ENCODE assay signal across 8 cellular contexts in the genomic region with DNA sequence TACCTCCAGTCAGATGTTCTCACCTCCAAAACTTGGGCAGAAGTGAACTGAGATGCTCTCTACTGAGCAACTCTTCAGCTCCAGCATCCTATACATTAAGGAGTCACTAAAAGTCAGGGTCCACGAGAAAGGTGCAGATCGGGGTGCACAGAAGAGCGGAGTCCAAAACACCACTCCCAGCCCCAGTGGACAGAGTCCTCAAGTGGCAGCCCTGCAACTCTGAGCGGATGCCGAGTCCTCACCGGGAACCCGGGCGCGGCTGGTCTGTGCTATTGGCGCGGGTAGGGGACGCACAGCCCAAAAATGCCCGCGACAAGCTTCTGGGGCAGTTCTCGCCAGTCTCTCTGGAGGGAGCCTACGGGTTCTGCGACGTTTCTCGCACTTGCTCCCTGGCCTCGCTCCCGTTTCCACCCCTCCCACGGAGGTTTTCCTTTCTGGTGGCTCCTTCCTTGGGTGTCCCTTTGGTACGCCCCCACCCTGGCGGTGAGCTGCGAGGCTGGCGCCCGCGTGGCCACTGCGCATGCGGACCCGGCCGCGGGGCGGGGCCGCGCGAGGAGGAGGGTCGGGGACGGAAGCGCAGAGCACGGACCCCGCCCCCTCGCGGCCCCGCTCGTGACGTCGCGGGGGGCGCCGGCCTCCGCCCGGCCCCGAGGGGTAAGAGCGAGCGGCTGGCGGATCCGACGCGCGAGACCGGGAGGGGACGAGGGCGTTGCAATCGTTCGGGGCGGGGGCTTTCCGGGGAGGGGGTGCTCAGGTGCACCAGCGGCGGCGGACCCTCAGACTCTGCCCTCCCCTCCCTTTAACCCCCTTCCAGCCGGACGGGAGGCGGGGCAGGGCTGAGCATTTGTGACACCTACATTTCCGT.
DNase-seq lines count a peak whose midpoint lies in the region; ATAC-seq lines count a peak whose summit lies in the region.

TMEM219 (plus strand) TSS at position 601 of the 865 bp plus-strand sequence. CDS start 1,065 bp downstream, outside the sequence.

- peak within 1 kb of the TSS; percentile 90 for H2AFZ ChIP-seq in ACC112 (ENCODE audit: low read length, unreplicated experiment)

- ATAC-seq in GM18867 (IDR thresholded peaks at IDR 0.05; ENCODE audit: unreplicated experiment) (peak; percentile 84), HG03135 (IDR thresholded peaks at IDR 0.05; ENCODE audit: unreplicated experiment) (peak; percentile 85)

- peaks cover 8% of the 10 kb centered on the region for H3K79me2 ChIP-seq in ACC112 (ENCODE audit: control insufficient read depth, insufficient read depth, low read length, unreplicated experiment)

- peaks cover 5% of the 10 kb centered on the region for H3K36me3 ChIP-seq in ACC112 (ENCODE audit: insufficient read depth, low read length)

- peaks cover 11% of the 10 kb centered on the region for H3K4me1 ChIP-seq in ACC112 (ENCODE audit: control insufficient read depth, insufficient read depth, low read length, unreplicated experiment)

- no peaks in the 10 kb centered on the region for H3K27me3 ChIP-seq in ACC112 (ENCODE audit: insufficient read depth, low read length)

- H3K27ac ChIP-seq in ACC112 (ENCODE audit: low read depth, low read length) (peak within 1 kb of the TSS; percentile 80), caudate nucleus (ENCODE audit: low read depth, low read length) (peak within 1 kb of the TSS; percentile 91)

- H3K4me3 ChIP-seq in ACC112 (ENCODE audit: low read depth, low read length), result peak within 1 kb of the TSS; percentile 84

- DNase-seq in NCI-H345 treated with DMSO at 0.1 percent for 48 hours (lab: John Stamatoyannopoulos, UW; ENCODE audit: unreplicated experiment) (peak; percentile 91), caudate nucleus (lab: John Stamatoyannopoulos, UW) (peak in 59 of 61 donors; percentile 35 to 92 (median 84)), islet precursor cell (peak; percentile 95)
- peak; percentile 84 to 92 (median 88) for DNase-seq in activated CD4-positive, CD25-positive, alpha-beta regulatory T cell (lab: John Stamatoyannopoulos, UW)
- DNase-seq in stimulated activated CD4-positive, alpha-beta T cell treated with anti-CD3 and anti-CD28 coated beads, Interleukin-12 subunit alpha, Interleukin-12 subunit beta, amount 100 ng/mL, for 48 hours (ENCODE audit: low read depth in 2 of 3, low spot score in 1 of 3), result peak; percentile 83 to 88 (median 86)

Comparison
In these comparisons a context has a peak if more than half of its experiments do, and no peak if none do; other contexts are left out.
1. Peak in every context shown above with its lines: DNase-seq, ATAC-seq, H3K4me3 ChIP-seq and H3K27ac ChIP-seq.